ENCODE assay signal across 8 cellular contexts in the genomic region with DNA sequence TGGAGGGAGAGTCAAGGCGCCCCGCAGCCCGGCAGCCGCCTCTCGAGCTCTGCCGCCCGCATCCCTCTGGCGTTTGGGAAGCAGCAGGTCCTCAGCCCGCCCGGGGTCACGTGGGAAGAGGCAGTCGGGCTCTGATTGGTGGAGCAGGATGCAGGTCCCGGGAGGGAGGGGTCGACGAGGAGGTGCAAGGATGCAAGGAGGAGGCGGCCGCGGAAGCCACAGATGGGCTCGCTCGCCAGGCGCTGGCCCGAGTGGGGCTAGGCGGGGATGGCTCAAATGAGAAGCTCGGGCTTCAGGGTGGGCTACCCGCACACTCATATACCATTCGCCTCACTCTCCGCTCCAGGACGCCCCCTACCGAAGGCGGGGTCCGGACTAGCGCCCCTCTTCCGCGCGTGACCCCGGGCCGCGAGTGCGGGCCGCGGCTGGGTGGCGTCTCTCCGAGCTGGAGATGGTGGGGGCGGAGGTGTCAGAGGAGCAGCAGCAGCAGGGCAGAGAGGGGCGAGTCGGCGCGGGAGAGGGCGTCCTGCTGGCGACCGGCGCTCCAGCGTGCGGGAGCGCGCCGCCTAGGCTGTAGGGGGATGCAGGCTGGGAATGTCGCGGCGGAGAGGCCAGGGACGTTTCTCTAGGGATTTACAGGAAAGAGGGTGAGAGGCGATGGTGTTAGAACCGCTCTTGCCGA. TPM values are rescaled to one million over a fixed set of nuclear protein-coding genes. Genes with fewer than 3 reads are reported as not detected.
DNase-seq lines count a peak whose midpoint lies in the region; ATAC-seq and TF ChIP-seq lines count a peak whose summit lies in the region.

A gene with protein sequence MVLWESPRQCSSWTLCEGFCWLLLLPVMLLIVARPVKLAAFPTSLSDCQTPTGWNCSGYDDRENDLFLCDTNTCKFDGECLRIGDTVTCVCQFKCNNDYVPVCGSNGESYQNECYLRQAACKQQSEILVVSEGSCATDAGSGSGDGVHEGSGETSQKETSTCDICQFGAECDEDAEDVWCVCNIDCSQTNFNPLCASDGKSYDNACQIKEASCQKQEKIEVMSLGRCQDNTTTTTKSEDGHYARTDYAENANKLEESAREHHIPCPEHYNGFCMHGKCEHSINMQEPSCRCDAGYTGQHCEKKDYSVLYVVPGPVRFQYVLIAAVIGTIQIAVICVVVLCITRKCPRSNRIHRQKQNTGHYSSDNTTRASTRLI (minus strand): TSS at position 68 of the 682 bp plus-strand sequence. CDS start 409 bp downstream, outside the sequence.

- H3K27ac Mint-ChIP-seq in WTC11, result no peak within 1 kb of the TSS

- no peaks in the 10 kb centered on the region for H3K36me3 Mint-ChIP-seq in WTC11

- H3K36me3 ChIP-seq in spleen, result no peaks in the 10 kb centered on the region

- H3K4me1 ChIP-seq in spleen, result peaks cover 20 to 33% (median 31%) of the 10 kb centered on the region in 6 donors

- no peaks in the 10 kb centered on the region for H3K9me3 ChIP-seq in spleen

- TF ChIP-seq CTCF in WTC11 (IDR thresholded peaks at IDR 0.05) (peak; percentile 38; the same call in 1 of the 2 replicates), choroid plexus epithelial cell (conservative IDR thresholded peaks at IDR 0.05; ENCODE audit: low read depth, low read length) (peak; percentile 34), spleen (IDR thresholded peaks at IDR 0.05 in 8 of 11, conservative IDR thresholded peaks at IDR 0.05 in 3 of 11) (peak in 1 of 11 experiments; percentile 21)

- ATAC-seq in WTC11 (peak; percentile 84), HG02840 (IDR thresholded peaks at IDR 0.05; ENCODE audit: low FRiP score, unreplicated experiment) (no peak)

- peaks cover 26% of the 10 kb centered on the region for H3K4me1 Mint-ChIP-seq in WTC11

- H3K4me3 ChIP-seq in choroid plexus epithelial cell (ENCODE audit: low read depth, low read length) (peak within 1 kb of the TSS; percentile 69), spleen (peak within 1 kb of the TSS; percentile 24 to 70 (median 40))

- peak within 1 kb of the TSS; percentile 85 for H3K4me3 Mint-ChIP-seq in WTC11

- TF ChIP-seq POLR2A in spleen (IDR thresholded peaks at IDR 0.05), result no peak

- CTCF ChIA-PET in WTC11 (lab: Charles Lee), result interaction anchor here (0.9 to 4.3 kb wide), 7 partner anchors 28 to 383 kb away, joined by 3 to 26 read pairs (median 6); no protein-coding TSS in a partner anchor

- DNase-seq in DMS79 (lab: John Stamatoyannopoulos, UW) (peak; percentile 34), HCEC 1CT (peak; percentile 97), NCI-H1417 treated with DMSO at 0.1 percent for 48 hours (lab: John Stamatoyannopoulos, UW) (peak; percentile 78), WTC11 (ENCODE audit: low spot score) (peak; percentile 92), choroid plexus epithelial cell (ENCODE audit: low read depth) (peak; percentile 83), kidney glomerular epithelial cell (lab: John Stamatoyannopoulos, UW) (peak; percentile 35), spleen (peak; percentile 77)

- H3K9me3 Mint-ChIP-seq in WTC11, result no peaks in the 10 kb centered on the region

- H3K27me3 ChIP-seq in spleen (replicated peaks in 1 of 7), result peaks cover 9 to 96% (median 69%) of the 10 kb centered on the region in 7 donors

- H3K27me3 Mint-ChIP-seq in WTC11 (ENCODE audit: low read depth), result peaks cover 72% of the 10 kb centered on the region

- H3K27ac ChIP-seq in spleen, result no peak within 1 kb of the TSS

- WGBS in spleen, 5 donors, result 1 to 2% (median 1%) methylated on average over 45 to 64 of the region's 64 CpGs

- intact Hi-C loops in spleen (cut with DNase I; ENCODE audit: low total_unique reads), result no loop called here

- POLR2A ChIA-PET in WTC11 (lab: Charles Lee), result interaction anchor here (0.6 kb wide), 1 partner anchor 488 kb away, joined by 3 read pairs; no protein-coding TSS in a partner anchor

TF ChIP-seq in WTC11, 78 proteins besides CTCF, POLR2A, EP300 and RAD21 (continues in another document):
- TF ChIP-seq ZNF416 (CRISPR knock-in tag; IDR thresholded peaks at IDR 0.05) (no peak), TEAD1 (CRISPR knock-in tag; IDR thresholded peaks at IDR 0.05) (0 out of 2 replicates have a peak, but pooled peaks have one; percentile 11), ZNF263 (CRISPR knock-in tag; IDR thresholded peaks at IDR 0.05; ENCODE audit: low read depth) (0 out of 2 replicates have a peak, but pooled peaks have one; percentile 47), NFYB (CRISPR knock-in tag; conservative IDR thresholded peaks at IDR 0.05; ENCODE audit: low read depth) (peak; percentile 85), GRHL2 (CRISPR knock-in tag; IDR thresholded peaks at IDR 0.05; ENCODE audit: insufficient replicate concordance, severe bottlenecking) (no peak)
- TF ChIP-seq, protein P1, sequence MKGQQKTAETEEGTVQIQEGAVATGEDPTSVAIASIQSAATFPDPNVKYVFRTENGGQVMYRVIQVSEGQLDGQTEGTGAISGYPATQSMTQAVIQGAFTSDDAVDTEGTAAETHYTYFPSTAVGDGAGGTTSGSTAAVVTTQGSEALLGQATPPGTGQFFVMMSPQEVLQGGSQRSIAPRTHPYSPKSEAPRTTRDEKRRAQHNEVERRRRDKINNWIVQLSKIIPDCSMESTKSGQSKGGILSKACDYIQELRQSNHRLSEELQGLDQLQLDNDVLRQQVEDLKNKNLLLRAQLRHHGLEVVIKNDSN (CRISPR knock-in tag; IDR thresholded peaks at IDR 0.05), result peak; percentile 95
- TF ChIP-seq, protein P2, sequence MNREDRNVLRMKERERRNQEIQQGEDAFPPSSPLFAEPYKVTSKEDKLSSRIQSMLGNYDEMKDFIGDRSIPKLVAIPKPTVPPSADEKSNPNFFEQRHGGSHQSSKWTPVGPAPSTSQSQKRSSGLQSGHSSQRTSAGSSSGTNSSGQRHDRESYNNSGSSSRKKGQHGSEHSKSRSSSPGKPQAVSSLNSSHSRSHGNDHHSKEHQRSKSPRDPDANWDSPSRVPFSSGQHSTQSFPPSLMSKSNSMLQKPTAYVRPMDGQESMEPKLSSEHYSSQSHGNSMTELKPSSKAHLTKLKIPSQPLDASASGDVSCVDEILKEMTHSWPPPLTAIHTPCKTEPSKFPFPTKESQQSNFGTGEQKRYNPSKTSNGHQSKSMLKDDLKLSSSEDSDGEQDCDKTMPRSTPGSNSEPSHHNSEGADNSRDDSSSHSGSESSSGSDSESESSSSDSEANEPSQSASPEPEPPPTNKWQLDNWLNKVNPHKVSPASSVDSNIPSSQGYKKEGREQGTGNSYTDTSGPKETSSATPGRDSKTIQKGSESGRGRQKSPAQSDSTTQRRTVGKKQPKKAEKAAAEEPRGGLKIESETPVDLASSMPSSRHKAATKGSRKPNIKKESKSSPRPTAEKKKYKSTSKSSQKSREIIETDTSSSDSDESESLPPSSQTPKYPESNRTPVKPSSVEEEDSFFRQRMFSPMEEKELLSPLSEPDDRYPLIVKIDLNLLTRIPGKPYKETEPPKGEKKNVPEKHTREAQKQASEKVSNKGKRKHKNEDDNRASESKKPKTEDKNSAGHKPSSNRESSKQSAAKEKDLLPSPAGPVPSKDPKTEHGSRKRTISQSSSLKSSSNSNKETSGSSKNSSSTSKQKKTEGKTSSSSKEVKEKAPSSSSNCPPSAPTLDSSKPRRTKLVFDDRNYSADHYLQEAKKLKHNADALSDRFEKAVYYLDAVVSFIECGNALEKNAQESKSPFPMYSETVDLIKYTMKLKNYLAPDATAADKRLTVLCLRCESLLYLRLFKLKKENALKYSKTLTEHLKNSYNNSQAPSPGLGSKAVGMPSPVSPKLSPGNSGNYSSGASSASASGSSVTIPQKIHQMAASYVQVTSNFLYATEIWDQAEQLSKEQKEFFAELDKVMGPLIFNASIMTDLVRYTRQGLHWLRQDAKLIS (CRISPR knock-in tag; IDR thresholded peaks at IDR 0.05; ENCODE audit: borderline replicate concordance), result peak; percentile 45; the same call in 1 of the 2 replicates
- TF ChIP-seq, protein P3, sequence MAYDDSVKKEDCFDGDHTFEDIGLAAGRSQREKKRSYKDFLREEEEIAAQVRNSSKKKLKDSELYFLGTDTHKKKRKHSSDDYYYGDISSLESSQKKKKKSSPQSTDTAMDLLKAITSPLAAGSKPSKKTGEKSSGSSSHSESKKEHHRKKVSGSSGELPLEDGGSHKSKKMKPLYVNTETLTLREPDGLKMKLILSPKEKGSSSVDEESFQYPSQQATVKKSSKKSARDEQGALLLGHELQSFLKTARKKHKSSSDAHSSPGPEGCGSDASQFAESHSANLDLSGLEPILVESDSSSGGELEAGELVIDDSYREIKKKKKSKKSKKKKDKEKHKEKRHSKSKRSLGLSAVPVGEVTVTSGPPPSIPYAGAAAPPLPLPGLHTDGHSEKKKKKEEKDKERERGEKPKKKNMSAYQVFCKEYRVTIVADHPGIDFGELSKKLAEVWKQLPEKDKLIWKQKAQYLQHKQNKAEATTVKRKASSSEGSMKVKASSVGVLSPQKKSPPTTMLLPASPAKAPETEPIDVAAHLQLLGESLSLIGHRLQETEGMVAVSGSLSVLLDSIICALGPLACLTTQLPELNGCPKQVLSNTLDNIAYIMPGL (CRISPR knock-in tag; IDR thresholded peaks at IDR 0.05), result peak; percentile 97
- TF ChIP-seq, protein P4, sequence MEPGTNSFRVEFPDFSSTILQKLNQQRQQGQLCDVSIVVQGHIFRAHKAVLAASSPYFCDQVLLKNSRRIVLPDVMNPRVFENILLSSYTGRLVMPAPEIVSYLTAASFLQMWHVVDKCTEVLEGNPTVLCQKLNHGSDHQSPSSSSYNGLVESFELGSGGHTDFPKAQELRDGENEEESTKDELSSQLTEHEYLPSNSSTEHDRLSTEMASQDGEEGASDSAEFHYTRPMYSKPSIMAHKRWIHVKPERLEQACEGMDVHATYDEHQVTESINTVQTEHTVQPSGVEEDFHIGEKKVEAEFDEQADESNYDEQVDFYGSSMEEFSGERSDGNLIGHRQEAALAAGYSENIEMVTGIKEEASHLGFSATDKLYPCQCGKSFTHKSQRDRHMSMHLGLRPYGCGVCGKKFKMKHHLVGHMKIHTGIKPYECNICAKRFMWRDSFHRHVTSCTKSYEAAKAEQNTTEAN (CRISPR knock-in tag; IDR thresholded peaks at IDR 0.05), result 0 out of 2 replicates have a peak, but pooled peaks have one; percentile 77
- TF ChIP-seq, protein P5, sequence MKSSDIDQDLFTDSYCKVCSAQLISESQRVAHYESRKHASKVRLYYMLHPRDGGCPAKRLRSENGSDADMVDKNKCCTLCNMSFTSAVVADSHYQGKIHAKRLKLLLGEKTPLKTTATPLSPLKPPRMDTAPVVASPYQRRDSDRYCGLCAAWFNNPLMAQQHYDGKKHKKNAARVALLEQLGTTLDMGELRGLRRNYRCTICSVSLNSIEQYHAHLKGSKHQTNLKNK (CRISPR knock-in tag; IDR thresholded peaks at IDR 0.05), result no peak
- TF ChIP-seq, protein P6, sequence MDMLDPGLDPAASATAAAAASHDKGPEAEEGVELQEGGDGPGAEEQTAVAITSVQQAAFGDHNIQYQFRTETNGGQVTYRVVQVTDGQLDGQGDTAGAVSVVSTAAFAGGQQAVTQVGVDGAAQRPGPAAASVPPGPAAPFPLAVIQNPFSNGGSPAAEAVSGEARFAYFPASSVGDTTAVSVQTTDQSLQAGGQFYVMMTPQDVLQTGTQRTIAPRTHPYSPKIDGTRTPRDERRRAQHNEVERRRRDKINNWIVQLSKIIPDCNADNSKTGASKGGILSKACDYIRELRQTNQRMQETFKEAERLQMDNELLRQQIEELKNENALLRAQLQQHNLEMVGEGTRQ (CRISPR knock-in tag; IDR thresholded peaks at IDR 0.05), result peak; percentile 96

RNA-seq across cellular contexts. Expression of the gene that starts here (rescaled TPM):
- total RNA-seq in WTC11 (2021) (0.87 to 2.4 TPM (median 2.3 TPM) in 3 replicates), spleen (not detected)
- not detected for polyA plus RNA-seq in spleen

Comparison
In these comparisons a context has a peak if more than half of its experiments do, and no peak if none do; other contexts are left out.
1. Peak in DNase-seq and H3K4me3 ChIP-seq in spleen; RNA of the gene not detected or under 1 TPM.
2. DNase-seq: peak in every context shown above with its lines; median percentile 97 in HCEC 1CT; 92 in WTC11; 83 in choroid plexus epithelial cell; 78 in NCI-H1417 treated with DMSO at 0.1 percent for 48 hours; 77 in spleen; 35 in kidney glomerular epithelial cell; 34 in DMS79.